ENCODE assay signal across 8 cellular contexts in genomic region chr17:17356149-17356930, GRCh38. TPM values are rescaled to one million over a fixed set of nuclear protein-coding genes. Genes with fewer than 3 reads are reported as not detected.
DNase-seq lines count a peak whose midpoint lies in the region; TF ChIP-seq lines count a peak whose summit lies in the region.

No MANE protein-coding gene starts in this region.

- intact Hi-C loops in uterus (cut with DNase I; ENCODE audit: low total_unique reads): no loop called here

- peak; percentile 76 for DNase-seq in NCI-H1105 (lab: John Stamatoyannopoulos, UW)
- DNase-seq in activated naive CD8-positive, alpha-beta T cell treated with anti-CD3 and anti-CD28 coated beads, Interleukin-2, amount 50 U/mL, for 16 hours (ENCODE audit: low read depth, low spot score): peak; percentile 28
- peak; percentile 88 to 91 for DNase-seq in cardiac muscle cell (ENCODE audit: low read depth in 1 of 2, low spot score in 1 of 2)
- peak; percentile 67 for DNase-seq in progenitor cell of endocrine pancreas (ENCODE audit: low spot score, unreplicated experiment)
- peak; percentile 70 to 76 for DNase-seq in uterus
- DNase-seq in cortex of kidney (lab: John Stamatoyannopoulos, UW): no peak

- H3K9me3 ChIP-seq in SU-DHL-6 (ENCODE audit: insufficient read depth, low read length): no peaks in the 10 kb centered on the region
- no peaks in the 10 kb centered on the region for H3K9me3 ChIP-seq in cardiac muscle cell (ENCODE audit: low read depth)
- H3K9me3 ChIP-seq in uterus: no peaks in the 10 kb centered on the region

- H3K4me3 Mint-ChIP-seq in progenitor cell of endocrine pancreas (ENCODE audit: low read depth): no peak overlapping the region

- H3K79me2 ChIP-seq in SU-DHL-6 (ENCODE audit: insufficient read depth, low read length): no peaks in the 10 kb centered on the region

- H3K4me3 ChIP-seq in SU-DHL-6 (ENCODE audit: insufficient read depth, low read length, poor library complexity, severe bottlenecking): no peak overlapping the region
- H3K4me3 ChIP-seq in cardiac muscle cell: no peak overlapping the region
- H3K4me3 ChIP-seq in uterus: no peak overlapping the region

- H3K36me3 Mint-ChIP-seq in progenitor cell of endocrine pancreas (ENCODE audit: insufficient read depth): no peaks in the 10 kb centered on the region

- no peak overlapping the region for H2AFZ ChIP-seq in SU-DHL-6 (ENCODE audit: low read depth, low read length, severe bottlenecking)

- H3K27ac ChIP-seq in SU-DHL-6 (ENCODE audit: low read depth, low read length) (no peak overlapping the region), cardiac muscle cell (no peak overlapping the region), uterus (no peak overlapping the region)

- no peaks in the 10 kb centered on the region for H3K4me1 ChIP-seq in cardiac muscle cell (ENCODE audit: low read depth)
- no peaks in the 10 kb centered on the region for H3K4me1 ChIP-seq in uterus

- no peaks in the 10 kb centered on the region for H3F3A ChIP-seq in SU-DHL-6 (ENCODE audit: insufficient read depth)

- no peaks in the 10 kb centered on the region for H4K20me1 ChIP-seq in SU-DHL-6 (ENCODE audit: low read depth, low read length)

- H3K4me1 Mint-ChIP-seq in progenitor cell of endocrine pancreas (ENCODE audit: low read depth): no peaks in the 10 kb centered on the region

- H3K27me3 Mint-ChIP-seq in progenitor cell of endocrine pancreas: peaks cover 10% of the 10 kb centered on the region

- H3K4me2 ChIP-seq in SU-DHL-6 (ENCODE audit: low read depth, low read length, poor library complexity, severe bottlenecking): no peak overlapping the region

- H3K9me2 ChIP-seq in SU-DHL-6 (replicated peaks; ENCODE audit: insufficient read depth, low read length): no peaks in the 10 kb centered on the region

- H3K9ac ChIP-seq in SU-DHL-6 (ENCODE audit: low read length): no peak overlapping the region

- H3K27me3 ChIP-seq in SU-DHL-6 (ENCODE audit: low read length) (no peaks in the 10 kb centered on the region), cardiac muscle cell (no peaks in the 10 kb centered on the region), uterus (no peaks in the 10 kb centered on the region)

- peaks cover 18% of the 10 kb centered on the region for H3K9me3 Mint-ChIP-seq in progenitor cell of endocrine pancreas (ENCODE audit: low read depth)

- H3K36me3 ChIP-seq in SU-DHL-6 (ENCODE audit: low read length): no peaks in the 10 kb centered on the region
- no peaks in the 10 kb centered on the region for H3K36me3 ChIP-seq in cardiac muscle cell
- H3K36me3 ChIP-seq in uterus: no peaks in the 10 kb centered on the region

- TF ChIP-seq POLR2A in uterus (IDR thresholded peaks at IDR 0.05): no peak

- H3K27ac Mint-ChIP-seq in progenitor cell of endocrine pancreas: no peak overlapping the region

- TF ChIP-seq CTCF in GM12801 (IDR thresholded peaks at IDR 0.05; ENCODE audit: extremely low read depth, insufficient read length) (peak; percentile 96), SU-DHL-6 (IDR thresholded peaks at IDR 0.05; ENCODE audit: insufficient read depth, low read length, poor library complexity, severe bottlenecking) (peak; percentile 82), cardiac muscle cell (IDR thresholded peaks at IDR 0.05; ENCODE audit: low read depth, low read length) (peak; percentile 100), progenitor cell of endocrine pancreas (IDR thresholded peaks at IDR 0.05; ENCODE audit: unreplicated experiment) (peak; percentile 98), uterus (IDR thresholded peaks at IDR 0.05) (peak; percentile 95 to 99 (median 98))

RNA-seq across cellular contexts. Expression of gene NT5M, which starts 53.2 kb away (rescaled TPM):
- total RNA-seq in cardiac muscle cell (38.5 and 52.8 TPM in 2 replicates), progenitor cell of endocrine pancreas (2.4 TPM in 2 replicates), uterus (1 to 10 TPM in 3 of 4 donors, under 1 TPM in 1; 0.26 to 7.8 (median 2.8) TPM)
- polyA plus RNA-seq in cardiac muscle cell: 32.9 and 57.5 TPM in 2 replicates
